ENCODE assay signal across 18 cellular contexts in the genomic region with DNA sequence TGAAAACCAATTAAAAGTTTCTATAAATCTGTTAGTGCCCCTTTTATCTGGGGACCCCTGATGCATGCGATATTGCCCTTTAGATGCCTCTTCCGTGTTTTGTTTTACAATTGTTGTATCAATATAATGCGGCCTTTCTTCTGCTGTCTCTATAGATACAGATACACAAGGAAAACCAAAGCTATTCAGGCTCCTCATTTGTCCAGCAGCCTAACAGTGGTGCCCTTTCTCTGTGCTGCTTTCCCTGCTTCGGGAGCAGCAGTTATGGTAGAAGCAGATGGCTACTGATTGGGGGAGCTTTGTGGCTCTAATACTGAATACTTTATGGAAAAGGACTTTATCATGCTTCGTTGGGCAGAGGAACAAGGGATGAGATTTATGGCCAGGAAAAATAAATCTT. TPM values are rescaled to one million over a fixed set of nuclear protein-coding genes. Genes with fewer than 3 reads are reported as not detected.
A peak's percentile ranks its signal among the peaks of the same experiment; 100 is the strongest.
DNase-seq lines count a peak whose midpoint lies in the region; ATAC-seq and TF ChIP-seq lines count a peak whose summit lies in the region.
"Had no signal": no experiment of that assay in that cellular context is flagged by ENCODE, and none has a peak within 500 bp of the region (broad histone marks: within the 10 kb centered on the region; RNA-seq: fewer than 3 reads in every experiment).

No MANE protein-coding gene starts in this region.

- H3K9ac ChIP-seq in fibroblast of lung (ENCODE audit: insufficient read depth, low read length), result no peak overlapping the region

- H3K27me3 ChIP-seq in fibroblast of lung (ENCODE audit: control insufficient read depth, insufficient read depth, low read length), result no peaks in the 10 kb centered on the region
- no peaks in the 10 kb centered on the region for H3K27me3 ChIP-seq in osteoblast (ENCODE audit: insufficient read depth, low read length)

- peaks cover 2% of the 10 kb centered on the region for H3K36me3 ChIP-seq in fibroblast of lung (ENCODE audit: control insufficient read depth, insufficient read depth, low read length)
- H3K36me3 ChIP-seq in osteoblast (ENCODE audit: insufficient read depth, low read length), result no peaks in the 10 kb centered on the region
- H3K36me3 ChIP-seq: lower lobe of right lung, neutrophil, transverse colon had no signal

- TF ChIP-seq CTCF in fibroblast of lung (conservative IDR thresholded peaks at IDR 0.05 in 1 of 2, IDR thresholded peaks at IDR 0.05 in 1 of 2; ENCODE audit: low read depth in 1 of 2, low read length in 2 of 2), result no peak
- TF ChIP-seq CTCF in osteoblast (IDR thresholded peaks at IDR 0.05; ENCODE audit: extremely low read depth, low read depth, low read length), result no peak

- no peak overlapping the region for H3K27ac ChIP-seq in fibroblast of lung (ENCODE audit: insufficient read depth, low read length)
- no peak overlapping the region for H3K27ac ChIP-seq in osteoblast (ENCODE audit: low read depth, low read length)
- H3K27ac ChIP-seq: 22Rv1, foreskin keratinocyte, lower lobe of right lung, neutrophil, transverse colon had no signal

- ATAC-seq in SK-N-SH treated with all-trans-retinoic acid at 6 μM for 48 hours (no peak), HG02610 (IDR thresholded peaks at IDR 0.05; ENCODE audit: unreplicated experiment) (no peak), GM19395 (IDR thresholded peaks at IDR 0.05; ENCODE audit: unreplicated experiment) (no peak)
- ATAC-seq: foreskin keratinocyte, lower lobe of right lung had no signal

- H3K79me2 ChIP-seq in fibroblast of lung (ENCODE audit: control insufficient read depth, insufficient read depth, low read length), result peaks cover 45% of the 10 kb centered on the region
- H3K79me2 ChIP-seq in osteoblast (ENCODE audit: insufficient read depth, low read length), result peaks cover 63% of the 10 kb centered on the region

- H3K4me3 ChIP-seq in fibroblast of lung (replicated peaks in 1 of 4; ENCODE audit: control extremely low read depth in 1 of 4, insufficient read depth in 1 of 4, low read depth in 3 of 4, low read length in 4 of 4), result peak overlapping the region in 1 of 4 experiments; percentile 97
- H3K4me3 ChIP-seq in osteoblast (ENCODE audit: insufficient read depth, low read length), result no peak overlapping the region
- H3K4me3 ChIP-seq: transverse colon had no signal

- DNase-seq in DMS 273 (lab: John Stamatoyannopoulos, UW; ENCODE audit: unreplicated experiment) (peak; percentile 53), DMS 273 treated with DMSO at 0.1 percent for 48 hours (lab: John Stamatoyannopoulos, UW) (no peak), NCI-H524 treated with DMSO at 0.1 percent for 48 hours (lab: John Stamatoyannopoulos, UW) (peak; percentile 28), fibroblast of lung (ENCODE audit: low read depth in 2 of 2) (no peak), osteoblast (ENCODE audit: insufficient read length, low spot score, missing footprints) (peak; percentile 37)
- DNase-seq: activated CD4-positive, CD25-positive, alpha-beta regulatory T cell treated with anti-CD3 and anti-CD28 coated beads, Interleukin-2, amount 50 U/mL, for 72 hours; activated T-cell treated with anti-CD3 and anti-CD28 coated beads for 4 hours; lower lobe of right lung; NCI-H2081 treated with DMSO at 0.1 percent for 48 hours; RPMI8226; stimulated activated CD4-positive, alpha-beta T cell treated with anti-CD3 and anti-CD28 coated beads, Interleukin-2, amount 100 ng/mL, for 48 hours; transverse colon had no signal

- peaks cover 22% of the 10 kb centered on the region for H3K4me1 ChIP-seq in fibroblast of lung (ENCODE audit: control insufficient read depth, extremely low read depth, insufficient read depth, low read length)
- H3K4me1 ChIP-seq in osteoblast (ENCODE audit: insufficient read depth, low read length), result peaks cover 33% of the 10 kb centered on the region

- H3K4me2 ChIP-seq in fibroblast of lung (ENCODE audit: extremely low read depth, insufficient read depth, low read length) (peak overlapping the region; percentile 4), osteoblast (ENCODE audit: insufficient read depth, low read length) (no peak overlapping the region)

- H2AFZ ChIP-seq in fibroblast of lung (ENCODE audit: low read length), result no peak overlapping the region
- no peak overlapping the region for H2AFZ ChIP-seq in osteoblast (ENCODE audit: low read length)

- H4K20me1 ChIP-seq in fibroblast of lung (ENCODE audit: control insufficient read depth, extremely low read depth, insufficient read depth, low read length) (no peaks in the 10 kb centered on the region), osteoblast (ENCODE audit: insufficient read depth, low read length) (no peaks in the 10 kb centered on the region)

- H3K9me3 ChIP-seq in fibroblast of lung (ENCODE audit: control insufficient read depth, insufficient read depth, low read depth, low read length) (no peaks in the 10 kb centered on the region), osteoblast (ENCODE audit: low read depth, low read length) (no peaks in the 10 kb centered on the region)
- H3K9me3 ChIP-seq: lower lobe of right lung, neutrophil, transverse colon had no signal

TF ChIP-seq in SK-N-SH treated with all-trans-retinoic acid at 6 μM for 48 hours, 23 proteins besides CTCF, POLR2A, EP300 and RAD21 (continues in another document):
- TF ChIP-seq ZNF70 (CRISPR knock-in tag; IDR thresholded peaks at IDR 0.05), result no peak
- TF ChIP-seq RARB (CRISPR knock-in tag; IDR thresholded peaks at IDR 0.05), result no peak
- TF ChIP-seq, protein P1, sequence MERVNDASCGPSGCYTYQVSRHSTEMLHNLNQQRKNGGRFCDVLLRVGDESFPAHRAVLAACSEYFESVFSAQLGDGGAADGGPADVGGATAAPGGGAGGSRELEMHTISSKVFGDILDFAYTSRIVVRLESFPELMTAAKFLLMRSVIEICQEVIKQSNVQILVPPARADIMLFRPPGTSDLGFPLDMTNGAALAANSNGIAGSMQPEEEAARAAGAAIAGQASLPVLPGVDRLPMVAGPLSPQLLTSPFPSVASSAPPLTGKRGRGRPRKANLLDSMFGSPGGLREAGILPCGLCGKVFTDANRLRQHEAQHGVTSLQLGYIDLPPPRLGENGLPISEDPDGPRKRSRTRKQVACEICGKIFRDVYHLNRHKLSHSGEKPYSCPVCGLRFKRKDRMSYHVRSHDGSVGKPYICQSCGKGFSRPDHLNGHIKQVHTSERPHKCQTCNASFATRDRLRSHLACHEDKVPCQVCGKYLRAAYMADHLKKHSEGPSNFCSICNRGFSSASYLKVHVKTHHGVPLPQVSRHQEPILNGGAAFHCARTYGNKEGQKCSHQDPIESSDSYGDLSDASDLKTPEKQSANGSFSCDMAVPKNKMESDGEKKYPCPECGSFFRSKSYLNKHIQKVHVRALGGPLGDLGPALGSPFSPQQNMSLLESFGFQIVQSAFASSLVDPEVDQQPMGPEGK (CRISPR knock-in tag; IDR thresholded peaks at IDR 0.05; ENCODE audit: borderline replicate concordance), result no peak
- no peak for TF ChIP-seq GLIS3 (CRISPR knock-in tag; IDR thresholded peaks at IDR 0.05)
- TF ChIP-seq, protein P2, sequence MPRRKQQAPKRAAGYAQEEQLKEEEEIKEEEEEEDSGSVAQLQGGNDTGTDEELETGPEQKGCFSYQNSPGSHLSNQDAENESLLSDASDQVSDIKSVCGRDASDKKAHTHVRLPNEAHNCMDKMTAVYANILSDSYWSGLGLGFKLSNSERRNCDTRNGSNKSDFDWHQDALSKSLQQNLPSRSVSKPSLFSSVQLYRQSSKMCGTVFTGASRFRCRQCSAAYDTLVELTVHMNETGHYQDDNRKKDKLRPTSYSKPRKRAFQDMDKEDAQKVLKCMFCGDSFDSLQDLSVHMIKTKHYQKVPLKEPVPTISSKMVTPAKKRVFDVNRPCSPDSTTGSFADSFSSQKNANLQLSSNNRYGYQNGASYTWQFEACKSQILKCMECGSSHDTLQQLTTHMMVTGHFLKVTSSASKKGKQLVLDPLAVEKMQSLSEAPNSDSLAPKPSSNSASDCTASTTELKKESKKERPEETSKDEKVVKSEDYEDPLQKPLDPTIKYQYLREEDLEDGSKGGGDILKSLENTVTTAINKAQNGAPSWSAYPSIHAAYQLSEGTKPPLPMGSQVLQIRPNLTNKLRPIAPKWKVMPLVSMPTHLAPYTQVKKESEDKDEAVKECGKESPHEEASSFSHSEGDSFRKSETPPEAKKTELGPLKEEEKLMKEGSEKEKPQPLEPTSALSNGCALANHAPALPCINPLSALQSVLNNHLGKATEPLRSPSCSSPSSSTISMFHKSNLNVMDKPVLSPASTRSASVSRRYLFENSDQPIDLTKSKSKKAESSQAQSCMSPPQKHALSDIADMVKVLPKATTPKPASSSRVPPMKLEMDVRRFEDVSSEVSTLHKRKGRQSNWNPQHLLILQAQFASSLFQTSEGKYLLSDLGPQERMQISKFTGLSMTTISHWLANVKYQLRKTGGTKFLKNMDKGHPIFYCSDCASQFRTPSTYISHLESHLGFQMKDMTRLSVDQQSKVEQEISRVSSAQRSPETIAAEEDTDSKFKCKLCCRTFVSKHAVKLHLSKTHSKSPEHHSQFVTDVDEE (CRISPR knock-in tag; IDR thresholded peaks at IDR 0.05), result no peak
- TF ChIP-seq CSDC2 (CRISPR knock-in tag; IDR thresholded peaks at IDR 0.05), result no peak
- no peak for TF ChIP-seq ARNTL (CRISPR knock-in tag; IDR thresholded peaks at IDR 0.05; ENCODE audit: borderline replicate concordance, low read depth)
- no peak for TF ChIP-seq TCF4 (CRISPR knock-in tag; IDR thresholded peaks at IDR 0.05; ENCODE audit: borderline replicate concordance)
- TF ChIP-seq ZNF8 (CRISPR knock-in tag; IDR thresholded peaks at IDR 0.05), result no peak
- no peak for TF ChIP-seq SNAI2 (CRISPR knock-in tag; IDR thresholded peaks at IDR 0.05)
- TF ChIP-seq ZC3H10 (CRISPR knock-in tag; IDR thresholded peaks at IDR 0.05), result no peak
- no peak for TF ChIP-seq PPARA (CRISPR knock-in tag; IDR thresholded peaks at IDR 0.05; ENCODE audit: borderline replicate concordance)
- TF ChIP-seq, protein P3, sequence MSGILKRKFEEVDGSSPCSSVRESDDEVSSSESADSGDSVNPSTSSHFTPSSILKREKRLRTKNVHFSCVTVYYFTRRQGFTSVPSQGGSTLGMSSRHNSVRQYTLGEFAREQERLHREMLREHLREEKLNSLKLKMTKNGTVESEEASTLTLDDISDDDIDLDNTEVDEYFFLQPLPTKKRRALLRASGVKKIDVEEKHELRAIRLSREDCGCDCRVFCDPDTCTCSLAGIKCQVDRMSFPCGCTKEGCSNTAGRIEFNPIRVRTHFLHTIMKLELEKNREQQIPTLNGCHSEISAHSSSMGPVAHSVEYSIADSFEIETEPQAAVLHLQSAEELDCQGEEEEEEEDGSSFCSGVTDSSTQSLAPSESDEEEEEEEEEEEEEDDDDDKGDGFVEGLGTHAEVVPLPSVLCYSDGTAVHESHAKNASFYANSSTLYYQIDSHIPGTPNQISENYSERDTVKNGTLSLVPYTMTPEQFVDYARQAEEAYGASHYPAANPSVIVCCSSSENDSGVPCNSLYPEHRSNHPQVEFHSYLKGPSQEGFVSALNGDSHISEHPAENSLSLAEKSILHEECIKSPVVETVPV (CRISPR knock-in tag; IDR thresholded peaks at IDR 0.05), result no peak
- no peak for TF ChIP-seq ZFP3 (CRISPR knock-in tag; IDR thresholded peaks at IDR 0.05)

RNA-seq across cellular contexts. Expression of a gene that starts 10.6 kb away (rescaled TPM):
- total RNA-seq in fibroblast of lung, result 2.6 and 8.8 TPM in 2 replicates
- 3.3 and 8.5 TPM in 2 replicates for polyA plus RNA-seq in fibroblast of lung
- 7.0 and 11.8 TPM in 2 replicates for polyA plus RNA-seq in fibroblast of lung (2012)
- 4.7 and 5.3 TPM in 2 replicates for polyA minus RNA-seq in fibroblast of lung (ENCODE audit: low replicate concordance)
- 3.6 and 5.0 TPM in 2 replicates for total RNA-seq in osteoblast

Comparison
In these comparisons a context has a peak if more than half of its experiments do, and no peak if none do; other contexts are left out.
1. DNase-seq: peak in DMS 273 (single experiment), NCI-H524 treated with DMSO at 0.1 percent for 48 hours (single experiment) and osteoblast (single experiment); none in DMS 273 treated with DMSO at 0.1 percent for 48 hours (single experiment) and fibroblast of lung (0 of 2).